In the genomic region with DNA sequence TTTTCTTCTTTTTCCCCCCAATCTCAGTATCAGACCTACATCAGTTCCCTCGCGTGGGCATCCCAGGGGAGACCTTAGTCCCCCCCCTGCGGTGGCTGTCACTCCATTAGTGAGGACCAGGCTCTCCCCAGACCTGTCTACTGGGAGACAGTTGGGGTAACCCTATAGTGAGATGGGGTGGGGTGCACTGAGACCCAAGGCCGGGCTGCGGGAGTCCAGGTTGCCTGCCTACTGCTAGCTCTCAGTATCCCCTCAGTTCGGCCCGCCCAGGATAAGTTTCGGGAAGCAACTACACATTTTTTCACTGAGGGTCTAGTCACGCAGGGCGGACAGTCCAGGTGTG, we compare ENCODE assay signal across 8 cellular contexts.
A peak's percentile ranks its signal among the peaks of the same experiment; 100 is the strongest.
DNase-seq lines count a peak whose midpoint lies in the region; ATAC-seq lines count a peak whose summit lies in the region.

No MANE protein-coding gene starts in this region.

- no peak overlapping the region for H3K27ac ChIP-seq in SK-N-MC

- DNase-seq in SK-N-MC (ENCODE audit: low read depth, low spot score) (no peak), germinal center (ENCODE audit: low spot score) (peak; percentile 18), skeletal muscle cell (ENCODE audit: low read depth) (no peak), dedifferentiated amniotic fluid mesenchymal stem cell (ENCODE audit: extremely low spot score) (no peak), MV-4-11 (lab: John Stamatoyannopoulos, UW) (no peak)

- ATAC-seq in GM18502 (IDR thresholded peaks at IDR 0.05; ENCODE audit: poor library complexity, unreplicated experiment), result peak; percentile 11
- ATAC-seq in GM21381 (IDR thresholded peaks at IDR 0.05; ENCODE audit: unreplicated experiment), result no peak
- ATAC-seq in GM21717 (IDR thresholded peaks at IDR 0.05; ENCODE audit: unreplicated experiment), result no peak

- H3K9ac ChIP-seq in SK-N-MC (ENCODE audit: insufficient read length), result peak overlapping the region; percentile 55

- H3K36me3 ChIP-seq in SK-N-MC (ENCODE audit: insufficient read depth, low read length), result peaks cover 4% of the 10 kb centered on the region; the same call in 1 of the 2 replicates

- no peaks in the 10 kb centered on the region for H3K9me3 ChIP-seq in SK-N-MC (ENCODE audit: low read depth, low read length)

- H3K4me3 ChIP-seq in SK-N-MC (peak overlapping the region; percentile 95), skeletal muscle cell (ENCODE audit: low read depth, low read length) (peak overlapping the region; percentile 68)
